ENCODE assay signal across 23 cellular contexts in the genomic region with DNA sequence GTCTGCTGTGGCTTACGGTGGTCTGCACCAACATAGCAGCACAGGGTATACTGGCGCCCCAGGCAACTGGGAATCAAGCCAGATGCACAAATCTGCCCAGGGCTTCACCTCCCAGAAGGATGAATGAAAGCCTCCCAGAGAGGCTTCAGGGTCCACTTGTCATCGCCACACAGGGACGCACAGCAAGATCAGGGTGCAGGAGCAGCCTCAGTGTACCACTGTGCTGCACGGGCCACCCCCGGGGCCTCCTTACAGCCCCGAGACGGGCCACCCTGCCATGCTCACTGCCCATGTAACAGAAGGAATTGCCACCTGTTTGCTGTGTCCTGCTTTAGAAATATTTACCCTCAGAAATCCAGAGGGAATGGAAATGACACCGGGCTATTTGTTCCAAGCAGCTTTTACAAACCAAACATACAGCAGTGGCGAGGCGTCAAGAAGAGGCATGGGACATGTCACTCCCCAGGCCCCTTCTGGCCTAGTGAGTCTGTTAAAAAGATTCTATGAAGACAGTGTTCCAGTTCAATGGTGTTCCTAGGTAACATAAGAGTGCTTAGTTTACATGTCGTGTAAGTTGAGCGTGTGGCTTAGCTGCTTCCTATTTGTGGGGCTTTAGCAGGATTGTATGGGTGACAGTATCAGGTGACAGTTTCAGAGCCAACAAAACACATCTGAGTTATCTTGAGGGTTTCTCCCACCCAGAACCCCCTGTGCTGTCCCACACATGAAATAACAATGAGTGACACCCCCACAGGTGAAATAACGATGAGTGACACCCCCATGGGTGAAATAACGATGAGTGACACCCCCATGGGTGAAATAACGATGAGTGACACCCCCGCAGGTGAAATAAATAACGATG.
A peak's percentile ranks its signal among the peaks of the same experiment; 100 is the strongest.
DNase-seq lines count a peak whose midpoint lies in the region; ATAC-seq, FAIRE-seq and TF ChIP-seq lines count a peak whose summit lies in the region.
"Had no signal": no experiment of that assay in that cellular context is flagged by ENCODE, and none has a peak within 500 bp of the region (broad histone marks: within the 10 kb centered on the region; RNA-seq: fewer than 3 reads in every experiment).

No MANE protein-coding gene starts in this region.

- H3K9me3 ChIP-seq in endodermal cell (ENCODE audit: control insufficient read depth, low read length) = peaks cover 23% of the 10 kb centered on the region
- no peaks in the 10 kb centered on the region for H3K9me3 ChIP-seq in osteoblast (ENCODE audit: low read depth, low read length)
- H3K9me3 ChIP-seq: SJCRH30 had no signal

- peak overlapping the region; percentile 72 for H3K27ac Mint-ChIP-seq in endodermal cell
- H3K27ac Mint-ChIP-seq: T-helper 1 cell treated with Interleukin-12 subunit alpha and Interleukin-12 subunit beta and Interleukin-4 antibody, amounts not matched to agents 30 μg/mL and 1 μg/mL, for 36 hours had no signal

- ATAC-seq in GM18508 (IDR thresholded peaks at IDR 0.05; ENCODE audit: insufficient read depth, unreplicated experiment) (peak; percentile 93), HG03196 (IDR thresholded peaks at IDR 0.05; ENCODE audit: unreplicated experiment) (peak; percentile 86)
- ATAC-seq: GM23338, HCT116, HepG2, PC-3 had no signal

- peaks cover 2% of the 10 kb centered on the region for H3K4me1 Mint-ChIP-seq in endodermal cell
- H3K4me1 Mint-ChIP-seq: CD14-positive monocyte had no signal

- H3K27ac ChIP-seq in endodermal cell (ENCODE audit: low read depth, low read length) = peak overlapping the region; percentile 29
- no peak overlapping the region for H3K27ac ChIP-seq in osteoblast (ENCODE audit: low read depth, low read length)
- H3K27ac ChIP-seq: KMS-11, SJCRH30 had no signal

- H3K36me3 Mint-ChIP-seq in endodermal cell (ENCODE audit: low read depth) = peaks cover 94% of the 10 kb centered on the region
- H3K36me3 Mint-ChIP-seq: CD14-positive monocyte had no signal

- no peak for FAIRE-seq in GM12892 (lab: Jason Lieb, UNC)
- FAIRE-seq: GM19239, HepG2 had no signal

- no peaks in the 10 kb centered on the region for H3K27me3 Mint-ChIP-seq in endodermal cell (ENCODE audit: insufficient read depth)

- 94% methylated on average over 14 to 18 of the region's 18 CpGs for WGBS in endodermal cell (ENCODE audit: insufficient coverage in 1 of 2, insufficient read length in 1 of 2), 2 experiments

- H3K36me3 ChIP-seq in endodermal cell (ENCODE audit: control insufficient read depth, insufficient read depth, low read length) = peaks cover 99% of the 10 kb centered on the region
- peaks cover 96% of the 10 kb centered on the region for H3K36me3 ChIP-seq in osteoblast (ENCODE audit: insufficient read depth, low read length)

- H3K4me1 ChIP-seq in endodermal cell (ENCODE audit: control insufficient read depth, insufficient read depth, low read length) = no peaks in the 10 kb centered on the region
- H3K4me1 ChIP-seq in osteoblast (ENCODE audit: insufficient read depth, low read length) = no peaks in the 10 kb centered on the region
- H3K4me1 ChIP-seq: SJCRH30 had no signal

- H3K4me3 ChIP-seq in endodermal cell (ENCODE audit: low read length) (no peak overlapping the region), osteoblast (ENCODE audit: insufficient read depth, low read length) (no peak overlapping the region)
- H3K4me3 ChIP-seq: GM23338, SJCRH30 had no signal

- H3K27me3 ChIP-seq in endodermal cell (ENCODE audit: control insufficient read depth, insufficient read depth, low read length, poor library complexity, severe bottlenecking) (no peaks in the 10 kb centered on the region), osteoblast (ENCODE audit: insufficient read depth, low read length) (no peaks in the 10 kb centered on the region)
- H3K27me3 ChIP-seq: SJCRH30 had no signal

- H3K9ac ChIP-seq in endodermal cell (ENCODE audit: extremely low read depth, low read length, poor library complexity, severe bottlenecking) = no peak overlapping the region
- H3K9ac ChIP-seq: KMS-11 had no signal

- no peak overlapping the region for H3K4me3 Mint-ChIP-seq in endodermal cell
- H3K4me3 Mint-ChIP-seq: CD14-positive monocyte; GM23338; T-helper 1 cell treated with Interleukin-12 subunit alpha and Interleukin-12 subunit beta and Interleukin-4 antibody, amounts not matched to agents 30 μg/mL and 1 μg/mL, for 36 hours had no signal

- no peaks in the 10 kb centered on the region for H3K79me2 ChIP-seq in osteoblast (ENCODE audit: insufficient read depth, low read length)

- no peak for TF ChIP-seq POLR2A in GM12892 (IDR thresholded peaks at IDR 0.05; ENCODE audit: low read depth, low read length)

- H4K20me1 ChIP-seq in osteoblast (ENCODE audit: insufficient read depth, low read length) = no peaks in the 10 kb centered on the region

- H3K9me3 Mint-ChIP-seq in endodermal cell = peaks cover 4% of the 10 kb centered on the region
- H3K9me3 Mint-ChIP-seq: T-helper 1 cell treated with Interleukin-12 subunit alpha and Interleukin-12 subunit beta and Interleukin-4 antibody, amounts not matched to agents 30 μg/mL and 1 μg/mL, for 36 hours had no signal

- H2AFZ ChIP-seq in osteoblast (ENCODE audit: low read length) = no peak overlapping the region
- H2AFZ ChIP-seq: GM23338 had no signal

- TF ChIP-seq CTCF in endodermal cell (conservative IDR thresholded peaks at IDR 0.05) (no peak), osteoblast (IDR thresholded peaks at IDR 0.05; ENCODE audit: extremely low read depth, low read depth, low read length) (no peak)

- no peak overlapping the region for H3K4me2 ChIP-seq in osteoblast (ENCODE audit: insufficient read depth, low read length)
- H3K4me2 ChIP-seq: GM23338, KMS-11 had no signal

- DNase-seq in endodermal cell = no peak
- DNase-seq in osteoblast (ENCODE audit: insufficient read length, low spot score, missing footprints) = peak; percentile 36
- DNase-seq in effector CD8-positive, alpha-beta T cell (lab: John Stamatoyannopoulos, UW) = no peak
- DNase-seq in NCI-H2171 (lab: John Stamatoyannopoulos, UW) = no peak
- DNase-seq in AML-193 (lab: John Stamatoyannopoulos, UW) = no peak
- DNase-seq in GM12892 (ENCODE audit: insufficient read length) = no peak
- DNase-seq: ACHN, DND-41, NCI-H1436 treated with DMSO at 0.1 percent for 48 hours, NCI-H2029, NCI-H226, NCI-H526, PC-3, SJCRH30 had no signal
